ENCODE assay signal across 28 cellular contexts in genomic region chr15:69629631-69630161, GRCh38.
DNase-seq lines count a peak whose midpoint lies in the region; ATAC-seq and TF ChIP-seq lines count a peak whose summit lies in the region.
"Had no signal": no experiment of that assay in that cellular context is flagged by ENCODE, and none has a peak within 500 bp of the region (broad histone marks: within the 10 kb centered on the region; RNA-seq: fewer than 3 reads in every experiment).

No MANE protein-coding gene starts in this region.

- H3K27ac ChIP-seq in vagina = no peak overlapping the region
- no peak overlapping the region for H3K27ac ChIP-seq in prostate gland
- H3K27ac ChIP-seq: 22Rv1, foreskin keratinocyte, heart left ventricle, lower lobe of right lung, pancreas, tibial artery had no signal

- H3K27me3 ChIP-seq in vagina = no peaks in the 10 kb centered on the region
- no peaks in the 10 kb centered on the region for H3K27me3 ChIP-seq in prostate gland (replicated peaks; ENCODE audit: insufficient read depth)
- H3K27me3 ChIP-seq: pancreas had no signal

- H3K9me3 ChIP-seq in vagina (no peaks in the 10 kb centered on the region), prostate gland (no peaks in the 10 kb centered on the region)
- H3K9me3 ChIP-seq: heart left ventricle, lower lobe of right lung, pancreas, tibial artery had no signal

- TF ChIP-seq POLR2A in vagina (IDR thresholded peaks at IDR 0.05) (no peak), prostate gland (IDR thresholded peaks at IDR 0.05) (no peak)

- DNase-seq in NK-92 treated with Interleukin-12 subunit alpha and Interleukin-12 subunit beta, amount 100 ng/mL, for 24 hours (lab: John Stamatoyannopoulos, UW) = peak; percentile 19
- DNase-seq in NK-92 (lab: John Stamatoyannopoulos, UW; ENCODE audit: unreplicated experiment) (no peak), vagina (ENCODE audit: extremely low spot score in 2 of 2) (peak; percentile 56 to 74), prostate gland (ENCODE audit: low spot score) (no peak)
- peak; percentile 42 for DNase-seq in stimulated activated CD4-positive, alpha-beta T cell treated with anti-CD3 and anti-CD28 coated beads, Interleukin-1b, Interleukin-23, amount 100 ng/mL, for 48 hours
- no peak for DNase-seq in stimulated activated CD4-positive, alpha-beta T cell treated with anti-CD3 and anti-CD28 coated beads, Interleukin-12 subunit alpha, Interleukin-12 subunit beta, amount 100 ng/mL, for 4 hours
- peak; percentile 2 for DNase-seq in stimulated activated CD4-positive, alpha-beta T cell treated with anti-CD3 and anti-CD28 coated beads, Interleukin-2, amount 100 ng/mL, for 4 hours (ENCODE audit: low read depth)
- DNase-seq: aorta; Calu3; DMS79 treated with DMSO at 0.1 percent for 48 hours; effector memory CD8-positive, alpha-beta T cell; erythroblast; foreskin keratinocyte; GF-D8; heart left ventricle; KG1; lower lobe of right lung; MG63; NCI-H1105 treated with DMSO at 0.1 percent for 48 hours; NCI-H2029 treated with DMSO at 0.1 percent for 48 hours; NCI-H2227 treated with DMSO at 0.1 percent for 48 hours; NCI-H526 treated with DMSO at 0.1 percent for 48 hours; pancreas; SHP77; tibial artery had no signal

- H3K4me3 ChIP-seq in vagina = no peak overlapping the region
- no peak overlapping the region for H3K4me3 ChIP-seq in prostate gland
- H3K4me3 ChIP-seq: heart left ventricle, lower lobe of right lung, MG63, pancreas, tibial artery had no signal

- 92% methylated on average over 15 of the region's 15 CpGs for WGBS in prostate gland

- no peak for ATAC-seq in GM21528 (IDR thresholded peaks at IDR 0.05; ENCODE audit: low FRiP score, unreplicated experiment)
- ATAC-seq: effector memory CD8-positive, alpha-beta T cell; foreskin keratinocyte; heart left ventricle; Panc1; pancreas had no signal

- TF ChIP-seq CTCF in vagina (IDR thresholded peaks at IDR 0.05) = no peak
- TF ChIP-seq CTCF in prostate gland (IDR thresholded peaks at IDR 0.05) = no peak

- H3K4me1 ChIP-seq in vagina (no peaks in the 10 kb centered on the region), prostate gland (replicated peaks) (no peaks in the 10 kb centered on the region)
- H3K4me1 ChIP-seq: foreskin keratinocyte, heart left ventricle, pancreas had no signal

- no peaks in the 10 kb centered on the region for H3K36me3 ChIP-seq in vagina
- no peaks in the 10 kb centered on the region for H3K36me3 ChIP-seq in prostate gland
- H3K36me3 ChIP-seq: heart left ventricle, lower lobe of right lung, MG63, pancreas, tibial artery had no signal

- intact Hi-C loops in vagina (cut with DNase I) (no loop called here), prostate gland (cut with DNase I) (no loop called here)

Comparison
In these comparisons a context has a peak if more than half of its experiments do, and no peak if none do; other contexts are left out.
1. DNase-seq: peak in NK-92 treated with Interleukin-12 subunit alpha and Interleukin-12 subunit beta, amount 100 ng/mL, for 24 hours (single experiment), stimulated activated CD4-positive, alpha-beta T cell treated with anti-CD3 and anti-CD28 coated beads, Interleukin-1b, Interleukin-23, amount 100 ng/mL, for 48 hours (single experiment), stimulated activated CD4-positive, alpha-beta T cell treated with anti-CD3 and anti-CD28 coated beads, Interleukin-2, amount 100 ng/mL, for 4 hours (single experiment) and vagina (2 of 2); none in NK-92 (single experiment), stimulated activated CD4-positive, alpha-beta T cell treated with anti-CD3 and anti-CD28 coated beads, Interleukin-12 subunit alpha, Interleukin-12 subunit beta, amount 100 ng/mL, for 4 hours (single experiment) and prostate gland (single experiment).